Comparison of ENCODE assay signal across 40 cellular contexts in the genomic region with DNA sequence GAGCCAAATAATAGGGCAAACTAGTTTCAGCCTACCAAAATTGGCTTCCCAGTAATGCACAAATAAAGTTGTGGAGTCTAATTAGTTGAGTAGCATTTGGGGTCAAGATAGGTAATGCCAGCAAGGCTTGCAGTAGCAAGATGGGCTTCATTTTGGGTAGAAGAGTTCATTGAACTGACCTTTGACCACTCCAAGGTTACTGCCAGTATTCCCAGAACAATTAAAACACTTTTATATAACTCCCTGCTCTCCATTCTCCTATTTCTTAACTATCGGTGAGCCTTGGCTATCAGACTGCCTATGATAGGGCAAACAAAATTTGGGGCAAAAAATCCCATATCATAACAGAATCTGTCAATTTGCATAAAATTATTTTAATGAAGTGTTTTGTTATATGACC. TPM values are rescaled to one million over a fixed set of nuclear protein-coding genes. Genes with fewer than 3 reads are reported as not detected.
"Had no signal": no experiment of that assay in that cellular context is flagged by ENCODE, and none has a peak within 500 bp of the region (broad histone marks: within the 10 kb centered on the region; RNA-seq: fewer than 3 reads in every experiment).

No MANE protein-coding gene starts in this region.

- H3K36me3 Mint-ChIP-seq: activated CD8-positive, alpha-beta memory T cell treated with anti-CD3 and anti-CD28 coated beads, Interleukin-2, amount 10 ng/mL, durations not matched to agents 7 days and 5 days; activated naive CD4-positive, alpha-beta T cell treated with anti-CD3 and anti-CD28 coated beads, Interleukin-2, amount 10 ng/mL, durations not matched to agents 7 days and 5 days; activated naive CD4-positive, alpha-beta T cell treated with anti-CD3 and anti-CD28 coated beads, Interleukin-2, amount 50 U/mL, for 24 hours; activated naive CD8-positive, alpha-beta T cell; activated naive CD8-positive, alpha-beta T cell treated with anti-CD3 and anti-CD28 coated beads, Interleukin-2, amount 10 ng/mL, durations not matched to agents 7 days and 5 days; brain had no signal

- H3K27me3 ChIP-seq: ascending aorta, cardiac muscle cell had no signal

- H3K27me3 Mint-ChIP-seq: activated naive CD4-positive, alpha-beta T cell treated with anti-CD3 and anti-CD28 coated beads, Interleukin-2, amount 10 ng/mL, durations not matched to agents 7 days and 5 days; central memory CD8-positive, alpha-beta T cell had no signal

- FAIRE-seq: bronchial epithelial cell, TTC549 had no signal

- ATAC-seq: activated CD4-positive, alpha-beta T cell treated with anti-CD3 and anti-CD28 coated beads for 36 hours; activated CD4-positive, CD25-positive, alpha-beta regulatory T cell treated with anti-CD3 and anti-CD28 coated beads, Interleukin-2, amount 50 U/mL, for 24 hours; activated CD8-positive, alpha-beta memory T cell treated with anti-CD3 and anti-CD28 coated beads, Interleukin-2, amount 10 ng/mL, durations not matched to agents 7 days and 5 days; activated CD8-positive, alpha-beta T cell treated with anti-CD3 and anti-CD28 coated beads, Interleukin-2, amount 10 ng/mL, durations not matched to agents 7 days and 5 days; activated naive CD8-positive, alpha-beta T cell treated with anti-CD3 and anti-CD28 coated beads, Interleukin-2, amount 50 U/mL, for 24 hours had no signal

- H3K4me3 ChIP-seq: ascending aorta, cardiac muscle cell had no signal

- H3K9me3 ChIP-seq: ascending aorta had no signal

- H3K36me3 ChIP-seq: ascending aorta, cardiac muscle cell had no signal

- H3K4me1 Mint-ChIP-seq: activated CD4-positive, alpha-beta memory T cell treated with anti-CD3 and anti-CD28 coated beads, Interleukin-2, amount 10 ng/mL, durations not matched to agents 7 days and 5 days; activated CD4-positive, alpha-beta T cell treated with anti-CD3 and anti-CD28 coated beads for 36 hours; activated CD4-positive, alpha-beta T cell treated with anti-CD3 and anti-CD28 coated beads, Interleukin-2, amount 10 ng/mL, durations not matched to agents 7 days and 5 days; activated CD8-positive, alpha-beta memory T cell treated with anti-CD3 and anti-CD28 coated beads, Interleukin-2, amount 10 ng/mL, durations not matched to agents 7 days and 5 days; activated naive CD4-positive, alpha-beta T cell treated with anti-CD3 and anti-CD28 coated beads, Interleukin-2, amount 10 ng/mL, durations not matched to agents 7 days and 5 days; activated naive CD4-positive, alpha-beta T cell treated with anti-CD3 and anti-CD28 coated beads, Interleukin-2, amount 50 U/mL, for 24 hours; activated naive CD8-positive, alpha-beta T cell treated with anti-CD3 and anti-CD28 coated beads, Interleukin-2, amount 10 ng/mL, durations not matched to agents 7 days and 5 days; activated naive CD8-positive, alpha-beta T cell treated with anti-CD3 and anti-CD28 coated beads, Interleukin-2, amount 50 U/mL, for 24 hours; brain; central memory CD8-positive, alpha-beta T cell had no signal

- H3K4me1 ChIP-seq: ascending aorta had no signal

- H3K4me3 Mint-ChIP-seq: activated CD4-positive, alpha-beta memory T cell treated with anti-CD3 and anti-CD28 coated beads, Interleukin-2, amount 10 ng/mL, durations not matched to agents 7 days and 5 days; activated CD4-positive, alpha-beta T cell treated with anti-CD3 and anti-CD28 coated beads for 36 hours; activated CD4-positive, alpha-beta T cell treated with anti-CD3 and anti-CD28 coated beads, Interleukin-2, amount 10 ng/mL, durations not matched to agents 7 days and 5 days; activated CD8-positive, alpha-beta memory T cell treated with anti-CD3 and anti-CD28 coated beads, Interleukin-2, amount 10 ng/mL, durations not matched to agents 7 days and 5 days; activated CD8-positive, alpha-beta T cell treated with anti-CD3 and anti-CD28 coated beads, Interleukin-2, amount 10 ng/mL, durations not matched to agents 7 days and 5 days; activated naive CD4-positive, alpha-beta T cell treated with anti-CD3 and anti-CD28 coated beads, Interleukin-2, amount 10 ng/mL, durations not matched to agents 7 days and 5 days; activated naive CD4-positive, alpha-beta T cell treated with anti-CD3 and anti-CD28 coated beads, Interleukin-2, amount 50 U/mL, for 24 hours; activated naive CD8-positive, alpha-beta T cell; activated naive CD8-positive, alpha-beta T cell treated with anti-CD3 and anti-CD28 coated beads, Interleukin-2, amount 10 ng/mL, durations not matched to agents 7 days and 5 days; activated naive CD8-positive, alpha-beta T cell treated with anti-CD3 and anti-CD28 coated beads, Interleukin-2, amount 50 U/mL, for 24 hours; activated T-cell treated with anti-CD3 and anti-CD28 coated beads, Interleukin-2, amount 50 U/mL, for 24 hours; brain; central memory CD8-positive, alpha-beta T cell; T-helper 1 cell treated with Interleukin-12 subunit alpha and Interleukin-12 subunit beta and Interleukin-4 antibody, amounts not matched to agents 30 μg/mL and 1 μg/mL, for 36 hours; T-helper 2 cell treated with Interferon-gamma antibody and Interleukin-4, amounts not matched to agents 5 μg/mL and 100 μg/mL, for 36 hours had no signal

- H3K9me3 Mint-ChIP-seq: activated CD4-positive, alpha-beta memory T cell treated with anti-CD3 and anti-CD28 coated beads, Interleukin-2, amount 10 ng/mL, durations not matched to agents 7 days and 5 days; activated CD4-positive, alpha-beta T cell treated with anti-CD3 and anti-CD28 coated beads, Interleukin-2, amount 10 ng/mL, durations not matched to agents 7 days and 5 days; activated naive CD4-positive, alpha-beta T cell treated with anti-CD3 and anti-CD28 coated beads, Interleukin-2, amount 10 ng/mL, durations not matched to agents 7 days and 5 days; activated naive CD4-positive, alpha-beta T cell treated with anti-CD3 and anti-CD28 coated beads, Interleukin-2, amount 50 U/mL, for 24 hours; activated naive CD8-positive, alpha-beta T cell treated with anti-CD3 and anti-CD28 coated beads, Interleukin-2, amount 10 ng/mL, durations not matched to agents 7 days and 5 days; activated naive CD8-positive, alpha-beta T cell treated with anti-CD3 and anti-CD28 coated beads, Interleukin-2, amount 50 U/mL, for 24 hours; activated T-cell treated with anti-CD3 and anti-CD28 coated beads, Interleukin-2, amount 50 U/mL, for 24 hours; activated T-helper 2 cell treated with anti-CD3 and anti-CD28 coated beads, Interferon-gamma antibody, Interleukin-2, Interleukin-4, amounts not matched to agents 10 μg/mL and 5 μg/mL and 100 μg/mL, durations not matched to agents 14 hours and 24 hours and 36 hours; brain; central memory CD8-positive, alpha-beta T cell; T-helper 1 cell treated with Interleukin-12 subunit alpha and Interleukin-12 subunit beta and Interleukin-4 antibody, amounts not matched to agents 30 μg/mL and 1 μg/mL, for 36 hours; T-helper 2 cell treated with Interferon-gamma antibody and Interleukin-4, amounts not matched to agents 5 μg/mL and 100 μg/mL, for 36 hours had no signal

- H3K27ac Mint-ChIP-seq: activated CD4-positive, alpha-beta memory T cell treated with anti-CD3 and anti-CD28 coated beads, Interleukin-2, amount 10 ng/mL, durations not matched to agents 7 days and 5 days; activated CD4-positive, alpha-beta T cell treated with anti-CD3 and anti-CD28 coated beads for 36 hours; activated CD4-positive, alpha-beta T cell treated with anti-CD3 and anti-CD28 coated beads, Interleukin-2, amount 10 ng/mL, durations not matched to agents 7 days and 5 days; activated CD8-positive, alpha-beta memory T cell treated with anti-CD3 and anti-CD28 coated beads, Interleukin-2, amount 10 ng/mL, durations not matched to agents 7 days and 5 days; activated CD8-positive, alpha-beta T cell treated with anti-CD3 and anti-CD28 coated beads, Interleukin-2, amount 10 ng/mL, durations not matched to agents 7 days and 5 days; activated naive CD4-positive, alpha-beta T cell treated with anti-CD3 and anti-CD28 coated beads, Interleukin-2, amount 10 ng/mL, durations not matched to agents 7 days and 5 days; activated naive CD4-positive, alpha-beta T cell treated with anti-CD3 and anti-CD28 coated beads, Interleukin-2, amount 50 U/mL, for 24 hours; activated naive CD8-positive, alpha-beta T cell; activated naive CD8-positive, alpha-beta T cell treated with anti-CD3 and anti-CD28 coated beads, Interleukin-2, amount 10 ng/mL, durations not matched to agents 7 days and 5 days; activated naive CD8-positive, alpha-beta T cell treated with anti-CD3 and anti-CD28 coated beads, Interleukin-2, amount 50 U/mL, for 24 hours; activated T-cell treated with anti-CD3 and anti-CD28 coated beads, Interleukin-2, amount 50 U/mL, for 24 hours; activated T-helper 2 cell treated with anti-CD3 and anti-CD28 coated beads, Interferon-gamma antibody, Interleukin-2, Interleukin-4, amounts not matched to agents 10 μg/mL and 5 μg/mL and 100 μg/mL, durations not matched to agents 14 hours and 24 hours and 36 hours; brain; T-helper 1 cell treated with Interleukin-12 subunit alpha and Interleukin-12 subunit beta and Interleukin-4 antibody, amounts not matched to agents 30 μg/mL and 1 μg/mL, for 36 hours; T-helper 2 cell treated with Interferon-gamma antibody and Interleukin-4, amounts not matched to agents 5 μg/mL and 100 μg/mL, for 36 hours had no signal

- DNase-seq: activated CD4-positive, alpha-beta memory T cell treated with anti-CD3 and anti-CD28 coated beads, Interleukin-2, amount 10 ng/mL, durations not matched to agents 7 days and 5 days; activated CD4-positive, alpha-beta T cell treated with anti-CD3 and anti-CD28 coated beads for 1 hour; activated CD4-positive, alpha-beta T cell treated with anti-CD3 and anti-CD28 coated beads for 36 hours; activated CD4-positive, alpha-beta T cell treated with anti-CD3 and anti-CD28 coated beads for 48 hours; activated CD4-positive, alpha-beta T cell treated with anti-CD3 and anti-CD28 coated beads, Interleukin-2, amount 10 ng/mL, durations not matched to agents 7 days and 5 days; activated CD4-positive, alpha-beta T cell treated with anti-CD3 and anti-CD28 coated beads, Interleukin-2, amount 50 U/mL, for 48 hours; activated CD4-positive, CD25-positive, alpha-beta regulatory T cell; activated CD8-positive, alpha-beta memory T cell treated with anti-CD3 and anti-CD28 coated beads for 24 hours; activated CD8-positive, alpha-beta memory T cell treated with anti-CD3 and anti-CD28 coated beads, Interleukin-2, amount 10 ng/mL, durations not matched to agents 7 days and 5 days; activated CD8-positive, alpha-beta memory T cell treated with anti-CD3 and anti-CD28 coated beads, Interleukin-2, amount 50 U/mL, for 48 hours; activated CD8-positive, alpha-beta T cell treated with anti-CD3 and anti-CD28 coated beads, Interleukin-2, amount 10 ng/mL, durations not matched to agents 7 days and 5 days; activated effector memory CD4-positive, alpha-beta T cell treated with Interleukin-2 at 50 U/mL for 16 hours; activated gamma-delta T cell; activated naive CD4-positive, alpha-beta T cell treated with anti-CD3 and anti-CD28 coated beads, Interleukin-2, amount 10 ng/mL, durations not matched to agents 7 days and 5 days; activated naive CD4-positive, alpha-beta T cell treated with Interleukin-2 at 50 U/mL for 16 hours; activated naive CD8-positive, alpha-beta T cell treated with anti-CD3 and anti-CD28 coated beads, Interleukin-2, amount 10 ng/mL, durations not matched to agents 7 days and 5 days; activated naive CD8-positive, alpha-beta T cell treated with anti-CD3 and anti-CD28 coated beads, Interleukin-2, amount 50 U/mL, for 24 hours; activated T-cell treated with anti-CD3 and anti-CD28 coated beads, Interleukin-2, amount 50 U/mL, for 24 hours; activated T-cell treated with anti-CD3 and anti-CD28 coated beads, Interleukin-2, amount 50 U/mL, for 48 hours; amygdala; anterior cingulate cortex; caudate nucleus; cerebellar nuclear complex; T-helper 1 cell; T-helper 2 cell; T-helper 9 cell had no signal

- H3K27ac ChIP-seq: ascending aorta, cardiac muscle cell, VCaP had no signal

RNA-seq across cellular contexts. Expression of gene DNAAF6, which starts 7.1 kb away (rescaled TPM):
- total RNA-seq: activated CD4-positive, alpha-beta memory T cell treated with anti-CD3 and anti-CD28 coated beads, Interleukin-2, amount 10 ng/mL, durations not matched to agents 7 days and 5 days; activated CD4-positive, alpha-beta T cell treated with anti-CD3 and anti-CD28 coated beads for 36 hours; activated CD4-positive, alpha-beta T cell treated with anti-CD3 and anti-CD28 coated beads, Interleukin-2, amount 10 ng/mL, durations not matched to agents 7 days and 5 days; activated CD8-positive, alpha-beta memory T cell treated with anti-CD3 and anti-CD28 coated beads, Interleukin-2, amount 10 ng/mL, durations not matched to agents 7 days and 5 days; activated CD8-positive, alpha-beta T cell treated with anti-CD3 and anti-CD28 coated beads, Interleukin-2, amount 10 ng/mL, durations not matched to agents 7 days and 5 days; activated naive CD8-positive, alpha-beta T cell treated with anti-CD3 and anti-CD28 coated beads, Interleukin-2, amount 10 ng/mL, durations not matched to agents 7 days and 5 days; activated T-helper 2 cell treated with anti-CD3 and anti-CD28 coated beads, Interferon-gamma antibody, Interleukin-2, Interleukin-4, amounts not matched to agents 10 μg/mL and 5 μg/mL and 100 μg/mL, durations not matched to agents 14 hours and 24 hours and 36 hours; ascending aorta; bronchial epithelial cell had no signal
- polyA plus RNA-seq: adipose tissue, cardiac muscle cell had no signal

RNA-seq across cellular contexts. Expression of gene NUP62CL, which starts 7.2 kb away (rescaled TPM):
- total RNA-seq: ascending aorta had no signal
